9 cellular contexts compared by ENCODE assay signal in the genomic region with DNA sequence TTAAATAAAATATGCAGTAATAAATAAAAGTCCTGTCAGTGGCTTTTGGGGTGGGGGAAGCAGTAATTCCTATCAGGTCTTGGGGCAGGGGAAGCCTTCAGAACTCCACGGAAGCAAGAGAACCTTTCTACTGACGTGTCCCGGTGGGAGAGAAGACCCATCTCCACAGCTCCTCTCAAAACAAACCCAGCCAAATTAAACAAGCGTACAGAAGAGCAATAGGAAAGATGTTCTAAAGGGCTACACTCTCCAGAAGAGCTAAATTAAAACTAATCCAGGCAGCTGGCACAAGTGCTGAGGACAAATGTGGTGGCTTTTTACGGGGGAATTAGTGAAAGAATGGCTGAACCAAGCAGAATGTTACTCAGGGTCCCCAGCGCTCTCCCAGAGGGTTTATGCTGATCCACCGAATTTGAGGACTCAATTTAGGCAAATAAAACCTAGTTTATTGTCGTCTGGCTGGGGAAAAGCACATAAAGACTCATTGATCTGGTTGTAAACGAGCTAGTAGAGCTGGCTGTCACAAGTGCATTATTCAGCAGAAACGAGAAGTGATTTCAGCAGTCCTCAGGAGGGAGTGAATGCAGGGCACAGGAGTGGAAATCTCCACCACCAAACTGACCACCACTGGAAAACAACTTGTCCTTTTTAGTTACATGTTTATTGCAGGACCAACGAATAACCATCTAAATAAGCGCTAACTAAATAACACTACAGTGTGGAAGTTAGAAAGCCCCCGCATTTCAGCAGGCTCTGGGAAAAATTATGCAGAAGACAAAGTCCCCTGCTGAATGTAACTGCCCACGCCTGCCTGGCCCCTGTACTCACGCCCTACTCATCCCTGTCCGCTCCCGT. TPM values are rescaled to one million over a fixed set of nuclear protein-coding genes. Genes with fewer than 3 reads are reported as not detected.
DNase-seq lines count a peak whose midpoint lies in the region; ATAC-seq and TF ChIP-seq lines count a peak whose summit lies in the region.
"Had no signal": no experiment of that assay in that cellular context is flagged by ENCODE, and none has a peak within 500 bp of the region (broad histone marks: within the 10 kb centered on the region; RNA-seq: fewer than 3 reads in every experiment).

No MANE protein-coding gene starts in this region.

- H3K36me3 ChIP-seq in OCI-LY1 (ENCODE audit: insufficient read depth, low read length) (no peaks in the 10 kb centered on the region), fibroblast of lung (ENCODE audit: control insufficient read depth, insufficient read depth, low read length) (no peaks in the 10 kb centered on the region)

- H3K79me2 ChIP-seq in OCI-LY1 (ENCODE audit: insufficient read depth, low read length) (no peaks in the 10 kb centered on the region), fibroblast of lung (ENCODE audit: control insufficient read depth, insufficient read depth, low read length) (no peaks in the 10 kb centered on the region)

- H4K20me1 ChIP-seq in OCI-LY1 (ENCODE audit: insufficient read depth, low read length) (no peaks in the 10 kb centered on the region), fibroblast of lung (ENCODE audit: control insufficient read depth, extremely low read depth, insufficient read depth, low read length) (no peaks in the 10 kb centered on the region)

- TF ChIP-seq CTCF in OCI-LY1 (IDR thresholded peaks at IDR 0.05; ENCODE audit: low read length): no peak
- TF ChIP-seq CTCF in fibroblast of lung (conservative IDR thresholded peaks at IDR 0.05 in 1 of 2, IDR thresholded peaks at IDR 0.05 in 1 of 2; ENCODE audit: low read depth in 1 of 2, low read length in 2 of 2): no peak

- H3F3A ChIP-seq in OCI-LY1 (ENCODE audit: insufficient read depth, low read length): no peaks in the 10 kb centered on the region; the same call in 1 of the 2 replicates

- no peaks in the 10 kb centered on the region for H3K27me3 ChIP-seq in OCI-LY1 (ENCODE audit: insufficient read depth, low read length)
- H3K27me3 ChIP-seq in fibroblast of lung (ENCODE audit: control insufficient read depth, insufficient read depth, low read length): no peaks in the 10 kb centered on the region

- H3K4me1 ChIP-seq in OCI-LY1 (ENCODE audit: insufficient read depth, low read length, severe bottlenecking) (no peaks in the 10 kb centered on the region), fibroblast of lung (ENCODE audit: control insufficient read depth, extremely low read depth, insufficient read depth, low read length) (peaks cover 6% of the 10 kb centered on the region)

- H3K9ac ChIP-seq in OCI-LY1 (ENCODE audit: low read length): no peak overlapping the region
- H3K9ac ChIP-seq in fibroblast of lung (ENCODE audit: insufficient read depth, low read length): no peak overlapping the region

- H3K4me3 ChIP-seq in OCI-LY1 (ENCODE audit: low read depth, low read length, poor library complexity, severe bottlenecking) (no peak overlapping the region), fibroblast of lung (replicated peaks in 1 of 4; ENCODE audit: control extremely low read depth in 1 of 4, insufficient read depth in 1 of 4, low read depth in 3 of 4, low read length in 4 of 4) (peak overlapping the region in 2 of 4 experiments; percentile 18 to 50)

- no peaks in the 10 kb centered on the region for H3K9me2 ChIP-seq in OCI-LY1 (ENCODE audit: low read depth, low read length)

- no peak overlapping the region for H2AFZ ChIP-seq in OCI-LY1 (ENCODE audit: low read length)
- peak overlapping the region; percentile 81 for H2AFZ ChIP-seq in fibroblast of lung (ENCODE audit: low read length)

- ATAC-seq in HG03135 (IDR thresholded peaks at IDR 0.05; ENCODE audit: unreplicated experiment) (no peak), HG03108 (IDR thresholded peaks at IDR 0.05; ENCODE audit: unreplicated experiment) (no peak)

- peak overlapping the region; percentile 27 for H3K27ac ChIP-seq in OCI-LY1 (ENCODE audit: low read depth, low read length, poor library complexity, severe bottlenecking)
- H3K27ac ChIP-seq in fibroblast of lung (ENCODE audit: insufficient read depth, low read length): peak overlapping the region; percentile 55

- peak; percentile 55 for DNase-seq in GM03348 (ENCODE audit: low spot score)
- peak in 1 of 2 donors; percentile 61 for DNase-seq in fibroblast of lung (ENCODE audit: low read depth in 2 of 2)
- DNase-seq in renal cortical epithelial cell (ENCODE audit: low read depth): peak; percentile 42
- DNase-seq in activated naive CD4-positive, alpha-beta T cell treated with anti-CD3 and anti-CD28 coated beads, Interleukin-2, amount 50 U/mL, for 16 hours: no peak
- DNase-seq in NCI-H128 (lab: John Stamatoyannopoulos, UW; ENCODE audit: unreplicated experiment): no peak

- no peak overlapping the region for H3K4me2 ChIP-seq in OCI-LY1 (ENCODE audit: low read length)
- H3K4me2 ChIP-seq in fibroblast of lung (ENCODE audit: extremely low read depth, insufficient read depth, low read length): peak overlapping the region; percentile 90

- H3K9me3 ChIP-seq in OCI-LY1 (ENCODE audit: low read length) (no peaks in the 10 kb centered on the region), fibroblast of lung (ENCODE audit: control insufficient read depth, insufficient read depth, low read depth, low read length) (no peaks in the 10 kb centered on the region)

RNA-seq across cellular contexts. Expression of a gene that starts 13.5 kb away (rescaled TPM):
- not detected in 2 replicates for total RNA-seq in fibroblast of lung
- not detected in 2 replicates for polyA plus RNA-seq in fibroblast of lung
- not detected in 2 replicates for polyA plus RNA-seq in fibroblast of lung (2012)
- polyA minus RNA-seq in fibroblast of lung (ENCODE audit: low replicate concordance): not detected in 2 replicates
- not detected in 2 replicates for total RNA-seq in renal cortical epithelial cell
- total RNA-seq: endothelial cell of umbilical vein had no signal
- polyA plus RNA-seq: endothelial cell of umbilical vein had no signal

Comparison
In these comparisons a context has a peak if more than half of its experiments do, and no peak if none do; other contexts are left out.
1. DNase-seq: peak in GM03348 (single experiment) and renal cortical epithelial cell (single experiment); none in activated naive CD4-positive, alpha-beta T cell treated with anti-CD3 and anti-CD28 coated beads, Interleukin-2, amount 50 U/mL, for 16 hours (single experiment) and NCI-H128 (single experiment).